In genomic region chr1:67503974-67504373, GRCh38 we compare ENCODE assay signal across 29 cellular contexts.
"Had no signal": no experiment of that assay in that cellular context is flagged by ENCODE, and none has a peak within 500 bp of the region (broad histone marks: within the 10 kb centered on the region; RNA-seq: fewer than 3 reads in every experiment).

No MANE protein-coding gene starts in this region.

- H3K4me3 ChIP-seq: coronary artery, dorsolateral prefrontal cortex, esophagus muscularis mucosa, esophagus squamous epithelium, gastrocnemius medialis, gastroesophageal sphincter, heart left ventricle, heart right ventricle, hepatocyte had no signal

- FAIRE-seq: endometrium, endothelial cell of umbilical vein, frontal cortex had no signal

- H3K4me3 Mint-ChIP-seq: dendritic cell treated with granulocyte-macrophage colony-stimulating factor and Interleukin-4, amounts not matched to agents 40 ng/mL and 50 ng/mL, for 4 days; effector memory CD8-positive, alpha-beta T cell; endodermal cell had no signal

- H3K9me3 ChIP-seq: esophagus muscularis mucosa, esophagus squamous epithelium, gastrocnemius medialis, gastroesophageal sphincter, heart left ventricle, heart right ventricle had no signal

- H3K27me3 ChIP-seq: esophagus squamous epithelium, gastrocnemius medialis, gastroesophageal sphincter, heart left ventricle, hepatocyte had no signal

- DNase-seq: cortex of kidney; dermis blood vessel endothelial cell; dorsolateral prefrontal cortex; effector CD4-positive, alpha-beta T cell; effector CD8-positive, alpha-beta T cell; effector memory CD4-positive, alpha-beta T cell; effector memory CD8-positive, alpha-beta T cell; endodermal cell; erythroblast; esophagus squamous epithelium; foreskin fibroblast; foreskin keratinocyte; foreskin melanocyte; gastrocnemius medialis; glutamatergic neuron; head of caudate nucleus; heart left ventricle; heart right ventricle; hippocampal formation had no signal

- H3K27ac ChIP-seq: coronary artery, dorsolateral prefrontal cortex, epithelial cell of prostate, esophagus muscularis mucosa, esophagus squamous epithelium, foreskin keratinocyte, gastrocnemius medialis, gastroesophageal sphincter, heart left ventricle, heart right ventricle, hepatocyte had no signal

- H3K79me2 ChIP-seq: hepatocyte had no signal

- H3K36me3 ChIP-seq: esophagus muscularis mucosa, esophagus squamous epithelium, gastrocnemius medialis, gastroesophageal sphincter, heart left ventricle, heart right ventricle had no signal

- ATAC-seq: effector memory CD8-positive, alpha-beta T cell; esophagus mucosa; foreskin keratinocyte; gastrocnemius medialis; gastroesophageal sphincter; heart left ventricle; heart right ventricle had no signal

- H3K4me1 Mint-ChIP-seq: endodermal cell had no signal

- H3K27ac Mint-ChIP-seq: dendritic cell treated with granulocyte-macrophage colony-stimulating factor and Interleukin-4, amounts not matched to agents 40 ng/mL and 50 ng/mL, for 4 days; effector memory CD8-positive, alpha-beta T cell; endodermal cell had no signal

- H3K9me3 Mint-ChIP-seq: effector memory CD8-positive, alpha-beta T cell had no signal

- H3K4me2 ChIP-seq: hepatocyte had no signal

- H3K4me1 ChIP-seq: foreskin keratinocyte, gastrocnemius medialis had no signal

- H2AFZ ChIP-seq: hepatocyte had no signal
